1 cellular context compared by ENCODE assay signal in genomic region chrX:41034902-41035301, GRCh38.
TF ChIP-seq lines count a peak whose summit lies in the region.

No MANE protein-coding gene starts in this region.

TF ChIP-seq in HEK293, 187 proteins besides CTCF, POLR2A, EP300 and RAD21:
- peak; percentile 45; the same call in 1 of the 2 replicates for TF ChIP-seq ZNF280D (tag by site-specific recombination; IDR thresholded peaks at IDR 0.05)
- TF ChIP-seq ZNF146 (tag by site-specific recombination; IDR thresholded peaks at IDR 0.05): peak; percentile 98
- peak; percentile 70; the same call in 1 of the 2 replicates for TF ChIP-seq ZNF580 (tag by site-specific recombination; IDR thresholded peaks at IDR 0.05)
- TF ChIP-seq ZNF121 (tag by site-specific recombination; IDR thresholded peaks at IDR 0.05): 0 out of 2 replicates have a peak, but pooled peaks have one; percentile 44
